22 cellular contexts compared by ENCODE assay signal in genomic region chr2:200419325-200419724, GRCh38.
"Had no signal": no experiment of that assay in that cellular context is flagged by ENCODE, and none has a peak within 500 bp of the region (broad histone marks: within the 10 kb centered on the region; RNA-seq: fewer than 3 reads in every experiment).

No MANE protein-coding gene starts in this region.

- H3K27ac Mint-ChIP-seq: activated CD8-positive, alpha-beta T cell treated with anti-CD3 and anti-CD28 coated beads, Interleukin-2, amount 10 ng/mL, durations not matched to agents 7 days and 5 days; activated naive CD8-positive, alpha-beta T cell treated with anti-CD3 and anti-CD28 coated beads, Interleukin-2, amount 10 ng/mL, durations not matched to agents 7 days and 5 days; T-helper 17 cell had no signal

- ATAC-seq: activated CD8-positive, alpha-beta T cell treated with anti-CD3 and anti-CD28 coated beads, Interleukin-2, amount 10 ng/mL, durations not matched to agents 7 days and 5 days; T-helper 17 cell had no signal

- DNase-seq: activated CD4-positive, alpha-beta T cell treated with anti-CD3 and anti-CD28 coated beads for 4 hours; activated CD4-positive, alpha-beta T cell treated with anti-CD3 and anti-CD28 coated beads, Interleukin-2, amount 50 U/mL, for 4 hours; activated CD4-positive, CD25-positive, alpha-beta regulatory T cell; activated CD8-positive, alpha-beta memory T cell treated with anti-CD3 and anti-CD28 coated beads, Interleukin-2, amount 50 U/mL, for 48 hours; activated CD8-positive, alpha-beta T cell treated with anti-CD3 and anti-CD28 coated beads, Interleukin-2, amount 10 ng/mL, durations not matched to agents 7 days and 5 days; activated naive CD4-positive, alpha-beta T cell treated with anti-CD3 and anti-CD28 coated beads, Interleukin-2, amount 50 U/mL, for 16 hours; activated naive CD8-positive, alpha-beta T cell treated with anti-CD3 and anti-CD28 coated beads, Interleukin-2, amount 10 ng/mL, durations not matched to agents 7 days and 5 days; activated T-cell treated with anti-CD3 and anti-CD28 coated beads, Interleukin-2, amount 50 U/mL, for 1 hour; adrenal gland; anterior cingulate cortex; caudate nucleus; MG63; MV-4-11; NCI-H1092 treated with DMSO at 0.1 percent for 48 hours; NCI-H1417 treated with DMSO at 0.1 percent for 48 hours; NCI-H1694 treated with DMSO at 0.1 percent for 48 hours; NCI-H2029 treated with DMSO at 0.1 percent for 48 hours; NCI-H446; NCI-H524; SHP77; T-helper 17 cell; T-helper 9 cell had no signal

- H3K4me1 Mint-ChIP-seq: T-helper 17 cell had no signal

- H3K4me3 Mint-ChIP-seq: activated CD8-positive, alpha-beta T cell treated with anti-CD3 and anti-CD28 coated beads, Interleukin-2, amount 10 ng/mL, durations not matched to agents 7 days and 5 days; activated naive CD8-positive, alpha-beta T cell treated with anti-CD3 and anti-CD28 coated beads, Interleukin-2, amount 10 ng/mL, durations not matched to agents 7 days and 5 days; T-helper 17 cell had no signal

- H3K9me3 Mint-ChIP-seq: activated naive CD8-positive, alpha-beta T cell treated with anti-CD3 and anti-CD28 coated beads, Interleukin-2, amount 10 ng/mL, durations not matched to agents 7 days and 5 days had no signal

- H3K27me3 Mint-ChIP-seq: activated naive CD8-positive, alpha-beta T cell treated with anti-CD3 and anti-CD28 coated beads, Interleukin-2, amount 10 ng/mL, durations not matched to agents 7 days and 5 days; T-helper 17 cell had no signal
